Comparison of ENCODE assay signal across 14 cellular contexts in the genomic region with DNA sequence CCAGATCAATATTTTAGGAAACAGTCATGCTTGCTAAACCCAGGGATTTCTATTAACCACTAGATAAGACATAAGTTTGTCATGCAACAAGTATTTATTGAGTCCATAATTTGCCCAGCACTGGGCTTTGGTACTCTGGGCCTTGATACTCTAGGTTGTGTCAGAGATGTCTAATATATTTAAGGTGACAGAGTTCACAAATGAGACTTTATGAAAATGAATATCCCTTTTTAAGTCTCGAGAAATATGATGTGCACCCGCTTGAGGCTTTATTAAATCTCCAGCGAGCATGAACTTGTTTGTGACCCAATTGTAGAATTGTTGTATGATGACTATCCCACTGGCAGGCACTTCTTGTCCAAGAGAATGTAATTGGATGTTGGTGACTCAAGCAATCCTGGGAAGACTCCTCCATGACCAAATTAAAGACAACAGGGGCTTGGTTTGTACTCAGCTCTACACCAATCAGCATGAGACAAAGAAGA.
DNase-seq lines count a peak whose midpoint lies in the region; ATAC-seq and TF ChIP-seq lines count a peak whose summit lies in the region.
"Had no signal": no experiment of that assay in that cellular context is flagged by ENCODE, and none has a peak within 500 bp of the region (broad histone marks: within the 10 kb centered on the region; RNA-seq: fewer than 3 reads in every experiment).

No MANE protein-coding gene starts in this region.

- DNase-seq in GM04503 (ENCODE audit: low read depth) = peak; percentile 16
- peak; percentile 54 to 75 for DNase-seq in SJSA1 (ENCODE audit: low read depth in 1 of 2, low spot score in 2 of 2)
- peak; percentile 51 for DNase-seq in fibroblast of pulmonary artery (ENCODE audit: low read depth)
- no peak for DNase-seq in upper lobe of right lung
- DNase-seq in CD1c-positive myeloid dendritic cell (ENCODE audit: extremely low spot score) = no peak
- DNase-seq in NK-92 (lab: John Stamatoyannopoulos, UW; ENCODE audit: unreplicated experiment) = no peak
- DNase-seq in Right ventricle myocardium inferior (ENCODE audit: missing footprints) = no peak
- DNase-seq: activated CD8-positive, alpha-beta memory T cell treated with anti-CD3 and anti-CD28 coated beads, Interleukin-2, amount 10 ng/mL, durations not matched to agents 7 days and 5 days; activated naive CD8-positive, alpha-beta T cell treated with anti-CD3 and anti-CD28 coated beads for 36 hours; left colon; Peyer's patch; stimulated activated CD4-positive, alpha-beta T cell treated with anti-CD3 and anti-CD28 coated beads, Interleukin-15, amount 100 ng/mL, for 24 hours had no signal

- intact Hi-C loops in upper lobe of right lung (cut with DNase I) (no loop called here), Right ventricle myocardium inferior (cut with DNase I) (no loop called here)

- ATAC-seq in upper lobe of right lung (no peak), Right ventricle myocardium inferior (no peak)
- ATAC-seq: activated CD8-positive, alpha-beta memory T cell treated with anti-CD3 and anti-CD28 coated beads, Interleukin-2, amount 10 ng/mL, durations not matched to agents 7 days and 5 days; left colon had no signal

- H3K27ac ChIP-seq in SJSA1 (peak overlapping the region; percentile 74), skin epidermis (peak overlapping the region in 17 of 21 experiments; percentile 18 to 78 (median 47)), upper lobe of right lung (no peak overlapping the region)
- H3K27ac ChIP-seq: C4-2B, Peyer's patch had no signal

- H3K4me1 ChIP-seq in SJSA1 (replicated peaks) = peaks cover 39% of the 10 kb centered on the region
- no peaks in the 10 kb centered on the region for H3K4me1 ChIP-seq in upper lobe of right lung
- H3K4me1 ChIP-seq: Peyer's patch had no signal

- TF ChIP-seq CTCF in fibroblast of pulmonary artery (IDR thresholded peaks at IDR 0.05; ENCODE audit: low read length, missing control alignments) = no peak
- no peak for TF ChIP-seq CTCF in upper lobe of right lung (IDR thresholded peaks at IDR 0.05)

- H3K4me3 ChIP-seq in SJSA1 (no peak overlapping the region), fibroblast of pulmonary artery (replicated peaks; ENCODE audit: low read depth, low read length) (no peak overlapping the region), skin epidermis (no peak overlapping the region), upper lobe of right lung (no peak overlapping the region)
- H3K4me3 ChIP-seq: Peyer's patch had no signal

- H3K27me3 ChIP-seq in SJSA1 (replicated peaks) (no peaks in the 10 kb centered on the region), upper lobe of right lung (no peaks in the 10 kb centered on the region)
- H3K27me3 ChIP-seq: Peyer's patch had no signal

- H3K36me3 ChIP-seq in SJSA1 = no peaks in the 10 kb centered on the region
- no peaks in the 10 kb centered on the region for H3K36me3 ChIP-seq in upper lobe of right lung
- H3K36me3 ChIP-seq: Peyer's patch had no signal

- H3K9me3 ChIP-seq in SJSA1 (replicated peaks) = no peaks in the 10 kb centered on the region
- no peaks in the 10 kb centered on the region for H3K9me3 ChIP-seq in upper lobe of right lung
- H3K9me3 ChIP-seq: Peyer's patch had no signal

Comparison
In these comparisons a context has a peak if more than half of its experiments do, and no peak if none do; other contexts are left out.
1. DNase-seq: peak in GM04503 (single experiment), SJSA1 (2 of 2) and fibroblast of pulmonary artery (single experiment); none in upper lobe of right lung (single experiment), CD1c-positive myeloid dendritic cell (single experiment), NK-92 (single experiment) and Right ventricle myocardium inferior (single experiment).